Comparison of ENCODE assay signal across 2 cellular contexts in genomic region chr20:36445847-36446246, GRCh38.
TF ChIP-seq lines count a peak whose summit lies in the region.

No MANE protein-coding gene starts in this region.

TF ChIP-seq in K562, 482 proteins besides CTCF, POLR2A, EP300 and RAD21 (continued from another document):
- TF ChIP-seq THRB (CRISPR knock-in tag; conservative IDR thresholded peaks at IDR 0.05) = no peak

TF ChIP-seq in HepG2, 621 proteins besides CTCF, POLR2A, EP300 and RAD21:
- TF ChIP-seq, protein P1, sequence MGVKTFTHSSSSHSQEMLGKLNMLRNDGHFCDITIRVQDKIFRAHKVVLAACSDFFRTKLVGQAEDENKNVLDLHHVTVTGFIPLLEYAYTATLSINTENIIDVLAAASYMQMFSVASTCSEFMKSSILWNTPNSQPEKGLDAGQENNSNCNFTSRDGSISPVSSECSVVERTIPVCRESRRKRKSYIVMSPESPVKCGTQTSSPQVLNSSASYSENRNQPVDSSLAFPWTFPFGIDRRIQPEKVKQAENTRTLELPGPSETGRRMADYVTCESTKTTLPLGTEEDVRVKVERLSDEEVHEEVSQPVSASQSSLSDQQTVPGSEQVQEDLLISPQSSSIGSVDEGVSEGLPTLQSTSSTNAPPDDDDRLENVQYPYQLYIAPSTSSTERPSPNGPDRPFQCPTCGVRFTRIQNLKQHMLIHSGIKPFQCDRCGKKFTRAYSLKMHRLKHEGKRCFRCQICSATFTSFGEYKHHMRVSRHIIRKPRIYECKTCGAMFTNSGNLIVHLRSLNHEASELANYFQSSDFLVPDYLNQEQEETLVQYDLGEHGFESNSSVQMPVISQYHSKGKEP (CRISPR knock-in tag; IDR thresholded peaks at IDR 0.05) = no peak
- TF ChIP-seq TBL1XR1 (IDR thresholded peaks at IDR 0.05; ENCODE audit: borderline replicate concordance, low read length, partially characterized antibody) (no peak), HMG20A (CRISPR knock-in tag; IDR thresholded peaks at IDR 0.05; ENCODE audit: borderline replicate concordance) (no peak), KDM6A (CRISPR knock-in tag; IDR thresholded peaks at IDR 0.05; ENCODE audit: low read depth) (no peak), ZNF773 (CRISPR knock-in tag; IDR thresholded peaks at IDR 0.05; ENCODE audit: borderline replicate concordance) (no peak), TBX2 (CRISPR knock-in tag; IDR thresholded peaks at IDR 0.05; ENCODE audit: borderline replicate concordance) (no peak)
